ENCODE assay signal across 31 cellular contexts in the genomic region with DNA sequence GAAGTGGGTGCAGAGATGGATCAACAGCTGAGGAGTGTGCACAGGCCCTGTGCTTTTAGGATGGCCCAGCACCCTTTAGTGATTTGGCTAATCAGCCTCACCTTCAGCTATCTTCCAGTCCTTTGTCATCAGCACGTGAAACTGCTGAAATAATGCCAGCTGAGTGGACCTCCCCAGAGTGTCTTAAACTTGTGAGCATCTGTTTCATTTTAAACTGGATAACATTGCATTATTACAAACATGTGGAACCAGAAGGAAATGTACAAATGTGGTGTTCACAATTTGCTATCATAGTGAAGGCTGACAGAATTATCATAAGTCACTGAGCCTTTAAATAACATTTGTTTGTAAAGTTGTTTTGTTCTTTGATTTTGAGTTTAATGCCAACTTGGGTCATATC. TPM values are rescaled to one million over a fixed set of nuclear protein-coding genes. Genes with fewer than 3 reads are reported as not detected.
DNase-seq lines count a peak whose midpoint lies in the region; FAIRE-seq and TF ChIP-seq lines count a peak whose summit lies in the region.
"Had no signal": no experiment of that assay in that cellular context is flagged by ENCODE, and none has a peak within 500 bp of the region (broad histone marks: within the 10 kb centered on the region; RNA-seq: fewer than 3 reads in every experiment).

No MANE protein-coding gene starts in this region.

- H3K4me3 ChIP-seq in bronchial epithelial cell (ENCODE audit: low read depth, low read length) (no peak overlapping the region), foreskin fibroblast (ENCODE audit: low read depth in 1 of 2, low read length in 2 of 2) (no peak overlapping the region), transverse colon (no peak overlapping the region), breast epithelium (no peak overlapping the region)
- H3K4me3 ChIP-seq in effector memory CD4-positive, alpha-beta T cell (ENCODE audit: insufficient read depth, low read depth, low read length, poor library complexity, severe bottlenecking) = no peak overlapping the region
- H3K4me3 ChIP-seq: BLaER1 treated with 17β-estradiol and CSF1 and Interleukin-3, amounts not matched to agents 10 nM and 100 nM; thyroid gland had no signal

- peak overlapping the region; percentile 58 to 82 (median 76) for H3K27ac ChIP-seq in transverse colon
- peak overlapping the region in 1 of 2 donors; percentile 43 for H3K27ac ChIP-seq in breast epithelium
- no peak overlapping the region for H3K27ac ChIP-seq in effector memory CD4-positive, alpha-beta T cell (ENCODE audit: insufficient read depth, low read length, poor library complexity, severe bottlenecking)
- H3K27ac ChIP-seq: 22Rv1, thyroid gland had no signal

- TF ChIP-seq POLR2A in transverse colon (IDR thresholded peaks at IDR 0.05) (no peak), breast epithelium (IDR thresholded peaks at IDR 0.05) (no peak)

- TF ChIP-seq EP300 in transverse colon (IDR thresholded peaks at IDR 0.05; ENCODE audit: low read depth) = no peak

- WGBS in transverse colon (ENCODE audit: low coverage in 1 of 2), 2 donors = 65 to 88% methylated on average over 1 of the region's 1 CpG

- in situ Hi-C loops in transverse colon (cut with MboI; ENCODE audit: low pct_ligation_motif_present in 1 of 4, low pct_unique_long_range_greater_than_20kb in 1 of 4, low sequenced_read_pairs in 3 of 4) = no loop called here

- intact Hi-C loops in transverse colon (cut with DNase I; ENCODE audit: low total_unique reads) (loop anchor here (5.0 kb wide), 1 partner anchor 1686 kb away; no protein-coding TSS in a partner anchor), breast epithelium (cut with DNase I; ENCODE audit: low total_unique reads) (no loop called here)

- H3K4me1 ChIP-seq in transverse colon (peaks cover 0 to 49% (median 6%) of the 10 kb centered on the region in 4 donors), breast epithelium (no peaks in the 10 kb centered on the region)
- no peaks in the 10 kb centered on the region for H3K4me1 ChIP-seq in effector memory CD4-positive, alpha-beta T cell (ENCODE audit: control insufficient read depth, insufficient read depth, low read length, poor library complexity, severe bottlenecking)
- H3K4me1 ChIP-seq: thyroid gland had no signal

- H3K36me3 ChIP-seq in bronchial epithelial cell (ENCODE audit: control insufficient read depth, insufficient read depth, low read length) = no peaks in the 10 kb centered on the region
- no peaks in the 10 kb centered on the region for H3K36me3 ChIP-seq in transverse colon
- no peaks in the 10 kb centered on the region for H3K36me3 ChIP-seq in breast epithelium
- no peaks in the 10 kb centered on the region for H3K36me3 ChIP-seq in effector memory CD4-positive, alpha-beta T cell (ENCODE audit: control insufficient read depth, insufficient read depth, low read length)
- H3K36me3 ChIP-seq: BLaER1 treated with 17β-estradiol and CSF1 and Interleukin-3, amounts not matched to agents 10 nM and 100 nM; thyroid gland had no signal

- TF ChIP-seq CTCF in bronchial epithelial cell (IDR thresholded peaks at IDR 0.05; ENCODE audit: insufficient read depth, low read length, severe bottlenecking) (no peak), foreskin fibroblast (IDR thresholded peaks at IDR 0.05; ENCODE audit: low read depth, low read length) (no peak), transverse colon (IDR thresholded peaks at IDR 0.05) (no peak), breast epithelium (IDR thresholded peaks at IDR 0.05) (no peak)

- peak; percentile 59 for DNase-seq in DMS 273 (lab: John Stamatoyannopoulos, UW; ENCODE audit: unreplicated experiment)
- no peak for DNase-seq in DMS 273 treated with DMSO at 0.1 percent for 48 hours (lab: John Stamatoyannopoulos, UW)
- no peak for DNase-seq in bronchial epithelial cell (ENCODE audit: low read depth)
- peak; percentile 52 to 78 for DNase-seq in foreskin fibroblast
- no peak for DNase-seq in transverse colon
- no peak for DNase-seq in breast epithelium (ENCODE audit: low spot score in 2 of 2)
- DNase-seq in effector memory CD4-positive, alpha-beta T cell = no peak
- no peak for DNase-seq in activated CD4-positive, alpha-beta T cell treated with anti-CD3 and anti-CD28 coated beads, Interleukin-2, amount 50 U/mL, for 48 hours
- DNase-seq: activated CD4-positive, CD25-positive, alpha-beta regulatory T cell treated with anti-CD3 and anti-CD28 coated beads, Interleukin-2, amount 50 U/mL, for 72 hours; activated naive CD4-positive, alpha-beta T cell; activated T-cell treated with anti-CD3 and anti-CD28 coated beads, Interleukin-2, amount 50 U/mL, for 4 hours; amygdala; H7; KBM-7; kidney glomerular epithelial cell; NCI-H748 treated with DMSO at 0.1 percent for 48 hours; nucleus accumbens; OCI-M1; SHP77; stimulated activated CD4-positive, alpha-beta T cell treated with anti-CD3 and anti-CD28 coated beads, Interleukin-4, amount 100 ng/mL, for 1 hour; stimulated activated naive CD4-positive, alpha-beta T cell treated with Interleukin-2 at 50 U/mL for 16 hours; thyroid gland had no signal

- H3K27me3 ChIP-seq in bronchial epithelial cell (ENCODE audit: control insufficient read depth, insufficient read depth, low read length) (no peaks in the 10 kb centered on the region), transverse colon (no peaks in the 10 kb centered on the region), breast epithelium (no peaks in the 10 kb centered on the region)
- no peaks in the 10 kb centered on the region for H3K27me3 ChIP-seq in effector memory CD4-positive, alpha-beta T cell (replicated peaks; ENCODE audit: control insufficient read depth, insufficient read depth, low read length, poor library complexity, severe bottlenecking)
- H3K27me3 ChIP-seq: BLaER1 treated with 17β-estradiol and CSF1 and Interleukin-3, amounts not matched to agents 10 nM and 100 nM; thyroid gland had no signal

- H3K9me3 ChIP-seq in transverse colon = no peaks in the 10 kb centered on the region
- H3K9me3 ChIP-seq in breast epithelium = no peaks in the 10 kb centered on the region
- H3K9me3 ChIP-seq in effector memory CD4-positive, alpha-beta T cell (ENCODE audit: control insufficient read depth, low read length) = no peaks in the 10 kb centered on the region
- H3K9me3 ChIP-seq: BLaER1 treated with 17β-estradiol and CSF1 and Interleukin-3, amounts not matched to agents 10 nM and 100 nM; thyroid gland had no signal

- peak; percentile 32 for FAIRE-seq in bronchial epithelial cell (lab: Jason Lieb, UNC)
- FAIRE-seq: endothelial cell of umbilical vein had no signal

RNA-seq across cellular contexts. Expression of gene P2RY14, which starts 15.2 kb away (rescaled TPM):
- total RNA-seq in bronchial epithelial cell (under 0.01 TPM in 1 of 2 replicates, not detected in the other), transverse colon (10 to 100 TPM in 1 of 4 donors, 1 to 10 TPM in 1, under 1 TPM in 1, not detected in 1; 0.60 to 11.3 (median 7.2) TPM), breast epithelium (1 to 10 TPM; 1.9 to 8.5 (median 3.3) TPM)
- total RNA-seq: Daoy, endothelial cell of umbilical vein, H7, HT-29, lung microvascular endothelial cell, myocyte, renal cortical epithelial cell had no signal

RNA-seq across cellular contexts. Expression of gene GPR87, which starts 53.5 kb away (rescaled TPM):
- 56.9 and 64.5 TPM in 2 replicates for total RNA-seq in bronchial epithelial cell
- not detected for total RNA-seq in transverse colon
- 1 to 10 TPM in 2 of 3 donors, not detected in 1; 2.6 to 3.4 TPM for total RNA-seq in breast epithelium
- total RNA-seq: cardiac septum, endothelial cell of umbilical vein, lung microvascular endothelial cell, myocyte, thyroid gland had no signal

Comparison
In these comparisons a context has a peak if more than half of its experiments do, and no peak if none do; other contexts are left out.
1. DNase-seq: peak in DMS 273 (single experiment) and foreskin fibroblast (2 of 2); none in DMS 273 treated with DMSO at 0.1 percent for 48 hours (single experiment), bronchial epithelial cell (single experiment), transverse colon (single experiment), breast epithelium (0 of 2), effector memory CD4-positive, alpha-beta T cell (0 of 3) and activated CD4-positive, alpha-beta T cell treated with anti-CD3 and anti-CD28 coated beads, Interleukin-2, amount 50 U/mL, for 48 hours (0 of 2).
2. RNA of gene GPR87, which starts 53.5 kb away (total RNA-seq): 56.9 to 64.5 TPM in bronchial epithelial cell; 2.6 to 3.4 TPM in breast epithelium and not detected in transverse colon; every median in the first group is over 10 times any median in the second.